8 cellular contexts compared by ENCODE assay signal in the genomic region with DNA sequence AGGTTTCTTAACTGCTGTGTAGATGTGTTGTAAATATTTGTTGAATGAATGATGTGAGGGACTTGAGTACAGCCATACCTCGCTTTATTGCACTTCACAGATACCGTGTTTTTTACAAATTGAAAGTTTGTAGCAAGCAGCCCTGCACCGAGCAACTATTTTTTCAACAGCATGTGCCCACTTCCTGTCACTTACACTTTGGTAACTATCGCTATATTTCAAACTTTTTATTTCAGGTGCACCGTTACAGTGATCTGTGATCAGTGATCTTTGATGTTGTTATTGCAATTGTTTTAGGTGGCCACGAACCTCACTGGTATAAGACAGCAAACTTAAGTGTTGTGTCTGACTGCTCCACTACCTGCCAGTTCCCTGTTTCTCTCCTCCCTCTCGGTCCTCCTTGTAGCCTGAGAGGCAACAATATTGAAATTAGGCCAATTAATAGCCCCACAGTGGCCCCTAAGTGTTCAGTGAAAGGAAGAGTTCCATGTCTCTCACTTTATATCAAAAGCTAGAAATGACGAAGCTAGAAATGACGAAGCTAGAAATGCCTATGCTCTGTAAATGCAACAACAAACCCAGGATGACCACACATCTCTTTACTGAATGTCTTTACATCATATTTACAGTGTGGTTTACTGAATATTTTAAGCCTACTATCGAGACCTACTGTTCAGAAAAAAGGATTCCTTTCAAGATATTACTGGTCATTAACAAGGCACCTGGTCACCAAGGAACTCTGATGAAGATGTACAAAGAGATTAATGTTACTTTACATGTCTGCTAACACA. TPM values are rescaled to one million over a fixed set of nuclear protein-coding genes. Genes with fewer than 3 reads are reported as not detected.
A peak's percentile ranks its signal among the peaks of the same experiment; 100 is the strongest.
DNase-seq lines count a peak whose midpoint lies in the region; ATAC-seq and TF ChIP-seq lines count a peak whose summit lies in the region.

No MANE protein-coding gene starts in this region.

- TF ChIP-seq CTCF in left lung (IDR thresholded peaks at IDR 0.05): no peak
- no peak for TF ChIP-seq CTCF in thyroid gland (IDR thresholded peaks at IDR 0.05)
- TF ChIP-seq CTCF in GM10266 (IDR thresholded peaks at IDR 0.05; ENCODE audit: control insufficient read depth, insufficient read depth, low read depth, missing control alignments): no peak

- peak in 1 of 2 donors; percentile 52 for ATAC-seq in activated T-cell treated with anti-CD3 and anti-CD28 coated beads, Interleukin-2, amount 50 U/mL, for 72 hours (replicated peaks in 1 of 2)
- ATAC-seq in left lung (no peak), GM21526 (IDR thresholded peaks at IDR 0.05; ENCODE audit: low FRiP score, unreplicated experiment) (no peak), HG02884 (IDR thresholded peaks at IDR 0.05; ENCODE audit: unreplicated experiment) (no peak)

- H3K36me3 Mint-ChIP-seq in activated T-cell treated with anti-CD3 and anti-CD28 coated beads, Interleukin-2, amount 50 U/mL, for 72 hours (ENCODE audit: insufficient read depth in 2 of 2): peaks cover 14 to 26% of the 10 kb centered on the region in 2 donors
- H3K36me3 Mint-ChIP-seq in activated naive CD8-positive, alpha-beta T cell treated with anti-CD3 and anti-CD28 coated beads for 36 hours: peaks cover 32% of the 10 kb centered on the region

- H3K36me3 ChIP-seq in left lung: no peaks in the 10 kb centered on the region
- H3K36me3 ChIP-seq in thyroid gland: no peaks in the 10 kb centered on the region

- peaks cover 57% of the 10 kb centered on the region for H3K4me1 Mint-ChIP-seq in activated T-cell treated with anti-CD3 and anti-CD28 coated beads, Interleukin-2, amount 50 U/mL, for 72 hours (ENCODE audit: low read depth)
- peaks cover 40% of the 10 kb centered on the region for H3K4me1 Mint-ChIP-seq in activated naive CD8-positive, alpha-beta T cell treated with anti-CD3 and anti-CD28 coated beads for 36 hours

- 86 to 90% methylated on average over 10 of the region's 10 CpGs for WGBS in thyroid gland, 2 donors

- peak overlapping the region; percentile 99 for H3K27ac Mint-ChIP-seq in activated T-cell treated with anti-CD3 and anti-CD28 coated beads, Interleukin-2, amount 50 U/mL, for 72 hours
- peak overlapping the region; percentile 88 for H3K27ac Mint-ChIP-seq in activated naive CD8-positive, alpha-beta T cell treated with anti-CD3 and anti-CD28 coated beads for 36 hours

- H3K4me3 ChIP-seq in left lung: peak overlapping the region; percentile 65 to 97
- H3K4me3 ChIP-seq in thyroid gland (replicated peaks in 1 of 3): peak overlapping the region in 2 of 3 donors; percentile 50 to 82

- intact Hi-C loops in left lung (cut with DNase I): no loop called here
- intact Hi-C loops in thyroid gland (cut with DNase I): loop anchor here (10.0 kb wide), 2 partner anchors 137 to 153 kb away; partner anchors contain the start of gene PATZ1

- peaks cover 0 to 4% of the 10 kb centered on the region in 2 donors for H3K9me3 Mint-ChIP-seq in activated T-cell treated with anti-CD3 and anti-CD28 coated beads, Interleukin-2, amount 50 U/mL, for 72 hours
- no peaks in the 10 kb centered on the region for H3K9me3 Mint-ChIP-seq in activated naive CD8-positive, alpha-beta T cell treated with anti-CD3 and anti-CD28 coated beads for 36 hours

- H3K27ac ChIP-seq in left lung (peak overlapping the region in 1 of 2 donors; percentile 90), thyroid gland (peak overlapping the region in 1 of 3 donors; percentile 80)

- peak overlapping the region; percentile 95 to 99 for H3K4me3 Mint-ChIP-seq in activated T-cell treated with anti-CD3 and anti-CD28 coated beads, Interleukin-2, amount 50 U/mL, for 72 hours
- peak overlapping the region; percentile 90 for H3K4me3 Mint-ChIP-seq in activated naive CD8-positive, alpha-beta T cell treated with anti-CD3 and anti-CD28 coated beads for 36 hours

- TF ChIP-seq POLR2A in thyroid gland (IDR thresholded peaks at IDR 0.05): no peak

- H3K27me3 Mint-ChIP-seq in activated T-cell treated with anti-CD3 and anti-CD28 coated beads, Interleukin-2, amount 50 U/mL, for 72 hours (ENCODE audit: low read depth): no peaks in the 10 kb centered on the region
- H3K27me3 Mint-ChIP-seq in activated naive CD8-positive, alpha-beta T cell treated with anti-CD3 and anti-CD28 coated beads for 36 hours: no peaks in the 10 kb centered on the region

- H3K4me1 ChIP-seq in left lung (peaks cover 0 to 16% of the 10 kb centered on the region in 2 donors), thyroid gland (peaks cover 15 to 17% of the 10 kb centered on the region in 2 donors)

- DNase-seq in activated T-cell treated with anti-CD3 and anti-CD28 coated beads, Interleukin-2, amount 50 U/mL, for 72 hours: peak in 1 of 2 donors; percentile 34
- DNase-seq in activated T-cell treated with anti-CD3 and anti-CD28 coated beads, Interleukin-2, amount 50 U/mL, for 1 hour: no peak
- no peak for DNase-seq in activated naive CD8-positive, alpha-beta T cell treated with anti-CD3 and anti-CD28 coated beads for 36 hours
- DNase-seq in left lung (no peak), thyroid gland (no peak), GM10266 (ENCODE audit: extremely low spot score) (no peak)

- H3K27me3 ChIP-seq in left lung (no peaks in the 10 kb centered on the region), thyroid gland (no peaks in the 10 kb centered on the region)

- no peaks in the 10 kb centered on the region for H3K9me3 ChIP-seq in left lung
- H3K9me3 ChIP-seq in thyroid gland: no peaks in the 10 kb centered on the region

RNA-seq across cellular contexts. Expression of gene SFI1, which starts 1.0 kb away (rescaled TPM):
- 100 to 1,000 TPM; 285 to 342 TPM for total RNA-seq in activated T-cell treated with anti-CD3 and anti-CD28 coated beads, Interleukin-2, amount 50 U/mL, for 72 hours
- total RNA-seq in activated naive CD8-positive, alpha-beta T cell treated with anti-CD3 and anti-CD28 coated beads for 36 hours: 100 to 1,000 TPM; 110 to 122 TPM
- 10 to 100 TPM; 27.6 to 39.6 TPM for total RNA-seq in left lung
- total RNA-seq in thyroid gland: 10 to 100 TPM; 31.1 to 57.6 (median 43.1) TPM

RNA-seq across cellular contexts. Expression of gene EIF4ENIF1, which starts 7.7 kb away (rescaled TPM):
- total RNA-seq in activated T-cell treated with anti-CD3 and anti-CD28 coated beads, Interleukin-2, amount 50 U/mL, for 72 hours: 10 to 100 TPM; 46.9 to 48.6 TPM
- total RNA-seq in activated naive CD8-positive, alpha-beta T cell treated with anti-CD3 and anti-CD28 coated beads for 36 hours: 10 to 100 TPM; 31.3 to 38.8 TPM
- total RNA-seq in left lung (10 to 100 TPM; 23.2 to 25.4 TPM), thyroid gland (10 to 100 TPM; 15.7 to 21.2 (median 19.2) TPM)
